ENCODE assay signal across 10 cellular contexts in the genomic region with DNA sequence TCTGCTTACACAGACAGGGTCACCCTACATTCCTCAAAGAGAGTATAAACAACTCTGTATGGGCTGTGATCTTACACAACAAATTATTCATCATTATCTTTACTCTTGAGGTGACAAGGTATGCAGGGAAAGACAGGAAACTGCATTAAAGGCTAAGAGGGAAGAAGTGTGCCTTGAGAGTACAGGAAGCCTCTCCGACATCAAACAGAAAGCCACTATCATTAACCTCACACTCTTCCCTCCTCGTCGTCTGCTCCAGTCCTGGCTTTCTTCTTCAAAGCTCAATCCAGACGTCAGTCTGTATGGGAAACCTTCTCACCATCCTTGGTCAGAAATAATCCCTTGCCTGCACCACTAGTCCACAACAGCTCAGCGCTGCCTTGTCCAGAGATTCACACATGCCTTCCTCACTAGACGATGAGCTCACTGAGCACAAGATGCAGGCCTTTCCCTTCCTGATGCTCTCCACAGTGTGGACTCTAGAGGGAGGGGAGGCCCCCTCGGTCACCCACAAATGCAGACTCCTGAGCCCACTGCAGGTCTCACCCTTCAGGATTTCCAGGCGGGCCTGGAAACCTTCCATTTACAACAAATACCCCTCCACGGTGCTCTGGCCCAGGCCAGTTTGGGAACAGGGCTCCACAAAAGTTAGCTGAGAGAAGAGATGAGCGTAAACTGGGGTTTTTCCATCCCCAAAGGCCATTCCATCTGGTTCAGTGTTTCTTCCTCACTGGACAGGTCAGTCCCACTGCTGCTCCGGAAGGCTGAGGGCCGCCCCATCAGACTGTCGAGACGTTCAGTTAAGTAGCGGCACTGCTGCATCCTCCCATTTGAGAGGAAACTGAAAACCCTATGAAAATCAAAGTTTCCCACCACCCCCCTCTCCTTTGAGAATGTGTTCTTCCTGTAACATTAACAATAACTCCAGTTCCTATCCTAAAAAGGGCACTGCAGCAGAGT. TPM values are rescaled to one million over a fixed set of nuclear protein-coding genes. Genes with fewer than 3 reads are reported as not detected.
DNase-seq lines count a peak whose midpoint lies in the region; ATAC-seq, FAIRE-seq and TF ChIP-seq lines count a peak whose summit lies in the region.
"Had no signal": no experiment of that assay in that cellular context is flagged by ENCODE, and none has a peak within 500 bp of the region (broad histone marks: within the 10 kb centered on the region; RNA-seq: fewer than 3 reads in every experiment).

No MANE protein-coding gene starts in this region.

- peak overlapping the region in 4 of 12 donors; percentile 8 to 20 (median 17) for H3K4me3 ChIP-seq in heart left ventricle
- H3K4me3 ChIP-seq in right atrium auricular region: no peak overlapping the region
- no peak overlapping the region for H3K4me3 ChIP-seq in K562
- no peak overlapping the region for H3K4me3 ChIP-seq in mesodermal cell (ENCODE audit: extremely low read depth, insufficient read depth, low read length, poor library complexity, severe bottlenecking)
- no peak overlapping the region for H3K4me3 ChIP-seq in upper lobe of left lung

- H3K4me1 ChIP-seq in heart left ventricle: peaks cover 0 to 31% (median 9%) of the 10 kb centered on the region in 12 donors
- H3K4me1 ChIP-seq in right atrium auricular region: peaks cover 0 to 12% of the 10 kb centered on the region in 2 donors
- H3K4me1 ChIP-seq in K562 (replicated peaks in 1 of 2; ENCODE audit: control insufficient read depth in 2 of 2, insufficient read depth in 2 of 2, low read length in 2 of 2): no peaks in the 10 kb centered on the region; a peak in 1 of 5 replicates
- H3K4me1 ChIP-seq in mesodermal cell (ENCODE audit: control insufficient read depth, insufficient read depth, low read length, poor library complexity, severe bottlenecking): peaks cover 6% of the 10 kb centered on the region
- peaks cover 10 to 24% (median 14%) of the 10 kb centered on the region in 4 donors for H3K4me1 ChIP-seq in upper lobe of left lung

- no peaks in the 10 kb centered on the region for H3K27me3 ChIP-seq in heart left ventricle
- no peaks in the 10 kb centered on the region for H3K27me3 ChIP-seq in right atrium auricular region
- H3K27me3 ChIP-seq in K562 (ENCODE audit: control insufficient read depth in 2 of 2, insufficient read depth in 2 of 2, low read length in 2 of 2): no peaks in the 10 kb centered on the region
- H3K27me3 ChIP-seq in upper lobe of left lung: no peaks in the 10 kb centered on the region

- TF ChIP-seq POLR2A in heart left ventricle (IDR thresholded peaks at IDR 0.05) (no peak), K562 (conservative IDR thresholded peaks at IDR 0.05) (no peak), upper lobe of left lung (IDR thresholded peaks at IDR 0.05) (no peak)

- no peak for TF ChIP-seq RAD21 in K562 (CRISPR knock-in tag; conservative IDR thresholded peaks at IDR 0.05 in 1 of 2, IDR thresholded peaks at IDR 0.05 in 1 of 2)

- H3K27ac ChIP-seq in heart left ventricle: peak overlapping the region in 10 of 12 donors; percentile 28 to 81 (median 54)
- H3K27ac ChIP-seq in right atrium auricular region: peak overlapping the region in 1 of 2 donors; percentile 16
- no peak overlapping the region for H3K27ac ChIP-seq in K562 (ENCODE audit: extremely low read depth, low read depth, low read length)
- H3K27ac ChIP-seq in mesodermal cell (ENCODE audit: low read depth, low read length, severe bottlenecking): peak overlapping the region; percentile 13
- H3K27ac ChIP-seq in upper lobe of left lung: peak overlapping the region; percentile 20 to 74 (median 64)

- ATAC-seq in heart left ventricle (peak in 3 of 4 donors; percentile 33 to 80 (median 45)), K562 (no peak), upper lobe of left lung (ENCODE audit: low FRiP score in 2 of 2) (peak in 1 of 2 donors; percentile 26), HG02763 (IDR thresholded peaks at IDR 0.05; ENCODE audit: unreplicated experiment) (no peak)

- H3K4me2 ChIP-seq in K562 (ENCODE audit: insufficient read depth, low read length): no peak overlapping the region

- no peak overlapping the region for H2AFZ ChIP-seq in K562 (ENCODE audit: low read depth, low read length)

- 49 to 62% (median 56%) methylated on average over 15 of the region's 15 CpGs for WGBS in heart left ventricle, 4 donors
- 87% methylated on average over 12 of the region's 15 CpGs for WGBS in K562 (ENCODE audit: insufficient coverage, low coverage, missing lambda C conversion rate)
- 92 to 95% methylated on average over 13 to 14 of the region's 15 CpGs for WGBS in mesodermal cell (ENCODE audit: insufficient coverage in 2 of 2), 2 experiments
- 70 to 77% methylated on average over 13 to 15 of the region's 15 CpGs for WGBS in upper lobe of left lung, 2 donors

- no peaks in the 10 kb centered on the region for H3K9me1 ChIP-seq in K562 (ENCODE audit: control insufficient read depth, insufficient read depth, low read length)

- H3K9me3 ChIP-seq in heart left ventricle (no peaks in the 10 kb centered on the region), right atrium auricular region (no peaks in the 10 kb centered on the region), K562 (replicated peaks; ENCODE audit: control insufficient read depth, insufficient read depth, low read depth, low read length) (no peaks in the 10 kb centered on the region), mesodermal cell (ENCODE audit: control insufficient read depth, low read length) (no peaks in the 10 kb centered on the region), upper lobe of left lung (no peaks in the 10 kb centered on the region)

- no peaks in the 10 kb centered on the region; the same call in 2 of the 3 replicates for H3K79me2 ChIP-seq in K562 (ENCODE audit: control insufficient read depth, insufficient read depth, low read length)

- no peaks in the 10 kb centered on the region for H4K20me1 ChIP-seq in K562 (replicated peaks; ENCODE audit: control insufficient read depth, insufficient read depth, low read length)

- no peaks in the 10 kb centered on the region for H3K36me3 ChIP-seq in heart left ventricle
- H3K36me3 ChIP-seq in right atrium auricular region: no peaks in the 10 kb centered on the region
- peaks cover 16% of the 10 kb centered on the region; the same call in 2 of the 3 replicates for H3K36me3 ChIP-seq in K562 (ENCODE audit: control insufficient read depth, insufficient read depth, low read length)
- peaks cover 11% of the 10 kb centered on the region for H3K36me3 ChIP-seq in mesodermal cell (ENCODE audit: control insufficient read depth, insufficient read depth, low read length)
- H3K36me3 ChIP-seq in upper lobe of left lung: peaks cover 0 to 3% (median 0%) of the 10 kb centered on the region in 4 donors

- intact Hi-C loops in heart left ventricle (cut with DNase I): no loop called here
- intact Hi-C loops in K562 (cut with micrococcal nuclease): no loop called here

- in situ Hi-C loops in K562 (cut with MboI): no loop called here

- no peak for TF ChIP-seq EP300 in K562 (IDR thresholded peaks at IDR 0.05; ENCODE audit: low read length)
- no peak for TF ChIP-seq EP300 in upper lobe of left lung (IDR thresholded peaks at IDR 0.05)

- no peak for FAIRE-seq in K562 (lab: Jason Lieb, UNC)

- TF ChIP-seq CTCF in heart left ventricle (IDR thresholded peaks at IDR 0.05): no peak
- TF ChIP-seq CTCF in right atrium auricular region (IDR thresholded peaks at IDR 0.05): no peak
- TF ChIP-seq CTCF in K562 (IDR thresholded peaks at IDR 0.05 in 2 of 3, conservative IDR thresholded peaks at IDR 0.05 in 1 of 3; ENCODE audit: insufficient read depth in 2 of 3, low read depth in 1 of 3, low read length in 3 of 3): no peak
- TF ChIP-seq CTCF in upper lobe of left lung (IDR thresholded peaks at IDR 0.05): no peak

- no peak overlapping the region for H3K9ac ChIP-seq in K562 (ENCODE audit: insufficient read depth in 1 of 2, low read depth in 2 of 2, low read length in 2 of 2)

- BruUV-seq in K562 (replicated peaks; lab: Mats Ljungman, UMichigan): no TSS peak

- POLR2A ChIA-PET in K562 (lab: Yijun Ruan, JAX): no interaction called here

- peak in 1 of 5 donors; percentile 36 for DNase-seq in heart left ventricle
- DNase-seq in right atrium auricular region (ENCODE audit: low spot score): no peak
- no peak for DNase-seq in K562 (ENCODE audit: extremely low read depth in 1 of 4, low spot score in 3 of 4)
- DNase-seq in upper lobe of left lung: no peak
- DNase-seq in iPS-NIHi11 (ENCODE audit: low spot score): no peak
- DNase-seq in GDM1 (lab: John Stamatoyannopoulos, UW): no peak
- DNase-seq: foreskin fibroblast; stimulated activated CD4-positive, alpha-beta T cell treated with anti-CD3 and anti-CD28 coated beads, Interleukin-4, amount 100 ng/mL, for 1 hour had no signal

- CTCF ChIA-PET in K562 (lab: Yijun Ruan, JAX; ENCODE audit: low intra/inter-chr PET ratio): no interaction called here

RNA-seq across cellular contexts. Expression of a gene that starts 55.9 kb away (rescaled TPM):
- 10 to 100 TPM; 20.7 to 36.9 (median 30.9) TPM for total RNA-seq in heart left ventricle
- 10 to 100 TPM; 11.0 to 30.9 TPM for polyA plus RNA-seq in heart left ventricle
- 10 to 100 TPM; 25.0 to 33.5 TPM for total RNA-seq in right atrium auricular region
- total RNA-seq in K562 (2011; cell fraction: chromatin; rRNA removed; ENCODE audit: low replicate concordance): 83.6 and 100 TPM in 2 replicates
- total RNA-seq in K562 (2011; cell fraction: nucleolus; rRNA removed): 57.7 and 64.7 TPM in 2 replicates
- 74.1 and 83.9 TPM in 2 replicates for total RNA-seq in K562 (2011; cell fraction: nucleoplasm; rRNA removed)
- total RNA-seq in K562 (2014; rRNA removed): 15.0 and 19.1 TPM in 2 replicates
- total RNA-seq in K562 (2014; rRNA removed; fragmentation: Illumina TruSeq; extraction: Trizol): 14.2 and 15.2 TPM in 2 replicates
- total RNA-seq in K562 (2015; rRNA removed; fragmentation: Illumina TruSeq; extraction: Trizol): 13.8 and 15.0 TPM in 2 replicates
- 22.4 and 25.4 TPM in 2 replicates for total RNA-seq in K562 (2021)
- polyA plus RNA-seq in K562 (2011; rRNA removed): 24.1 and 25.5 TPM in 2 replicates
- 18.8 and 22.4 TPM in 2 replicates for polyA plus RNA-seq in K562 (2011; cell fraction: cytosol; rRNA removed)
- polyA plus RNA-seq in K562 (2011; cell fraction: nucleus; rRNA removed): 37.9 and 48.2 TPM in 2 replicates
- polyA plus RNA-seq in K562 (2012): 22.1 and 26.2 TPM in 2 replicates
- polyA plus RNA-seq in K562 (2014; fragmentation: Illumina TruSeq; extraction: Trizol): 22.8 and 25.8 TPM in 2 replicates
- polyA plus RNA-seq in K562 (2014; fragmentation: Nextera tagmentation; extraction: Ambion mirVana): 10 to 100 TPM in 1 of 2 experiments, 1 to 10 TPM in 1; 5.8 to 11.3 TPM
- polyA plus RNA-seq in K562 (2014; rRNA removed): 22.7 and 25.5 TPM in 2 replicates
- 54.5 and 56.5 TPM in 2 replicates for polyA minus RNA-seq in K562 (2011; rRNA and poly(A)+ RNA removed)
- polyA minus RNA-seq in K562 (2011; cell fraction: cytosol; rRNA and poly(A)+ RNA removed): 28.0 and 29.7 TPM in 2 replicates
- polyA minus RNA-seq in K562 (2011; cell fraction: nucleus; rRNA and poly(A)+ RNA removed): 34.9 and 48.7 TPM in 2 replicates
- polyA plus RNA-seq in mesodermal cell (2013, experiment 1 of 2): 46.3 TPM
- polyA plus RNA-seq in mesodermal cell (2013, experiment 2 of 2): 44.9 TPM
- 100 to 1,000 TPM in 3 of 6 donors, 10 to 100 TPM in 3; 53.1 to 183 (median 93.5) TPM for total RNA-seq in upper lobe of left lung

Comparison
In these comparisons a context has a peak if more than half of its experiments do, and no peak if none do; other contexts are left out.
1. ATAC-seq: peak in heart left ventricle (3 of 4); none in K562 (single experiment) and HG02763 (single experiment).